9 cellular contexts compared by ENCODE assay signal in genomic region chr13:30872685-30873443, GRCh38. TPM values are rescaled to one million over a fixed set of nuclear protein-coding genes. Genes with fewer than 3 reads are reported as not detected.
DNase-seq lines count a peak whose midpoint lies in the region; ATAC-seq and TF ChIP-seq lines count a peak whose summit lies in the region.
"Had no signal": no experiment of that assay in that cellular context is flagged by ENCODE, and none has a peak within 500 bp of the region (broad histone marks: within the 10 kb centered on the region; RNA-seq: fewer than 3 reads in every experiment).

No MANE protein-coding gene starts in this region.

- no peak overlapping the region for H3K4me3 Mint-ChIP-seq in naive thymus-derived CD4-positive, alpha-beta T cell
- H3K4me3 Mint-ChIP-seq: activated naive CD4-positive, alpha-beta T cell treated with anti-CD3 and anti-CD28 coated beads, Interleukin-2, amount 10 ng/mL, durations not matched to agents 7 days and 5 days had no signal

- TF ChIP-seq EP300 in stomach (IDR thresholded peaks at IDR 0.05) = no peak

- CTCF ChIA-PET in naive thymus-derived CD4-positive, alpha-beta T cell (lab: Charles Lee) = no interaction called here

- H3K36me3 ChIP-seq in adipocyte (ENCODE audit: control insufficient read depth, insufficient read depth, low read length, severe bottlenecking) = no peaks in the 10 kb centered on the region
- H3K36me3 ChIP-seq in hepatocyte (replicated peaks; ENCODE audit: insufficient read depth, low read depth) = no peaks in the 10 kb centered on the region
- no peaks in the 10 kb centered on the region for H3K36me3 ChIP-seq in stomach
- H3K36me3 ChIP-seq in naive thymus-derived CD4-positive, alpha-beta T cell (ENCODE audit: control insufficient read depth in 2 of 3, insufficient read depth in 3 of 3, low read length in 3 of 3) = no peaks in the 10 kb centered on the region

- H3K9me3 Mint-ChIP-seq in activated naive CD4-positive, alpha-beta T cell treated with anti-CD3 and anti-CD28 coated beads, Interleukin-2, amount 50 U/mL, for 72 hours = no peaks in the 10 kb centered on the region
- no peaks in the 10 kb centered on the region for H3K9me3 Mint-ChIP-seq in naive thymus-derived CD4-positive, alpha-beta T cell
- H3K9me3 Mint-ChIP-seq: activated naive CD4-positive, alpha-beta T cell treated with anti-CD3 and anti-CD28 coated beads, Interleukin-2, amount 10 ng/mL, durations not matched to agents 7 days and 5 days had no signal

- 21% methylated on average over 6 of the region's 6 CpGs for WGBS in hepatocyte (ENCODE audit: low lambda C conversion rate, missing lambda C conversion rate)
- WGBS in stomach, 5 donors = 43 to 71% (median 59%) methylated on average over 6 of the region's 6 CpGs

- H3K79me2 ChIP-seq in hepatocyte = no peaks in the 10 kb centered on the region

- peak overlapping the region; percentile 59 for H3K9ac ChIP-seq in adipocyte (ENCODE audit: low read length)

- H3K4me2 ChIP-seq in hepatocyte = peak overlapping the region; percentile 45

- H3K4me1 ChIP-seq in adipocyte (ENCODE audit: control insufficient read depth, insufficient read depth, low read length) = peaks cover 71% of the 10 kb centered on the region
- peaks cover 25% of the 10 kb centered on the region for H3K4me1 ChIP-seq in hepatocyte (ENCODE audit: insufficient read depth)
- H3K4me1 ChIP-seq in stomach = peaks cover 0 to 38% (median 31%) of the 10 kb centered on the region in 4 donors
- no peaks in the 10 kb centered on the region for H3K4me1 ChIP-seq in naive thymus-derived CD4-positive, alpha-beta T cell (ENCODE audit: control insufficient read depth in 2 of 2, insufficient read depth in 2 of 2, low read length in 2 of 2)

- H3K4me3 ChIP-seq in adipocyte (ENCODE audit: low read length) = peak overlapping the region; percentile 66
- H3K4me3 ChIP-seq in hepatocyte = no peak overlapping the region
- no peak overlapping the region for H3K4me3 ChIP-seq in stomach
- no peak overlapping the region for H3K4me3 ChIP-seq in naive thymus-derived CD4-positive, alpha-beta T cell (ENCODE audit: low read length)

- peaks cover 7 to 19% (median 7%) of the 10 kb centered on the region in 5 donors for H3K27me3 Mint-ChIP-seq in naive thymus-derived CD4-positive, alpha-beta T cell

- TF ChIP-seq CTCF in hepatocyte (IDR thresholded peaks at IDR 0.05; ENCODE audit: poor library complexity) (no peak), stomach (IDR thresholded peaks at IDR 0.05) (no peak)

- POLR2A ChIA-PET in naive thymus-derived CD4-positive, alpha-beta T cell (lab: Charles Lee) = no interaction called here

- no peaks in the 10 kb centered on the region for H4K20me1 ChIP-seq in hepatocyte (ENCODE audit: insufficient read depth, poor library complexity, severe bottlenecking)

- no peak for TF ChIP-seq POLR2A in stomach (IDR thresholded peaks at IDR 0.05)

- no peaks in the 10 kb centered on the region for H3K27me3 ChIP-seq in adipocyte (replicated peaks; ENCODE audit: control insufficient read depth, insufficient read depth, low read length)
- H3K27me3 ChIP-seq in hepatocyte = no peaks in the 10 kb centered on the region
- H3K27me3 ChIP-seq in stomach = no peaks in the 10 kb centered on the region
- no peaks in the 10 kb centered on the region for H3K27me3 ChIP-seq in naive thymus-derived CD4-positive, alpha-beta T cell (ENCODE audit: control insufficient read depth in 2 of 2, insufficient read depth in 2 of 2, low read length in 2 of 2)

- no peaks in the 10 kb centered on the region for H3K9me2 ChIP-seq in hepatocyte (replicated peaks; ENCODE audit: insufficient read depth)

- intact Hi-C loops in stomach (cut with DNase I; ENCODE audit: low total_unique reads) = no loop called here
- intact Hi-C loops in naive thymus-derived CD4-positive, alpha-beta T cell (cut with micrococcal nuclease) = no loop called here

- no peak overlapping the region for H2AFZ ChIP-seq in hepatocyte

- peak; percentile 56 for DNase-seq in HK-2 (ENCODE audit: unreplicated experiment)
- peak; percentile 80 for DNase-seq in adipocyte (ENCODE audit: low read depth)
- peak; percentile 81 for DNase-seq in hepatocyte (ENCODE audit: low spot score)
- DNase-seq in stomach = no peak
- DNase-seq in NCI-H345 treated with DMSO at 0.1 percent for 48 hours (lab: John Stamatoyannopoulos, UW; ENCODE audit: unreplicated experiment) = no peak
- DNase-seq in activated naive CD4-positive, alpha-beta T cell treated with anti-CD3 and anti-CD28 coated beads, Interleukin-2, amount 50 U/mL, for 72 hours (ENCODE audit: low spot score in 2 of 2) = no peak
- no peak for DNase-seq in naive thymus-derived CD4-positive, alpha-beta T cell
- DNase-seq: activated naive CD4-positive, alpha-beta T cell treated with anti-CD3 and anti-CD28 coated beads, Interleukin-2, amount 10 ng/mL, durations not matched to agents 7 days and 5 days had no signal

- H3K27ac ChIP-seq in hepatocyte = peak overlapping the region; percentile 76
- H3K27ac ChIP-seq in stomach = peak overlapping the region in 4 of 5 donors; percentile 68 to 84 (median 79)
- H3K27ac ChIP-seq in naive thymus-derived CD4-positive, alpha-beta T cell (ENCODE audit: low read depth, low read length) = no peak overlapping the region

- ATAC-seq in activated naive CD4-positive, alpha-beta T cell treated with anti-CD3 and anti-CD28 coated beads, Interleukin-2, amount 50 U/mL, for 72 hours = no peak
- ATAC-seq in GM21619 (IDR thresholded peaks at IDR 0.05; ENCODE audit: unreplicated experiment) = no peak
- no peak for ATAC-seq in naive thymus-derived CD4-positive, alpha-beta T cell

- H3K4me1 Mint-ChIP-seq in naive thymus-derived CD4-positive, alpha-beta T cell = peaks cover 0 to 9% (median 0%) of the 10 kb centered on the region in 7 donors
- H3K4me1 Mint-ChIP-seq: activated naive CD4-positive, alpha-beta T cell treated with anti-CD3 and anti-CD28 coated beads, Interleukin-2, amount 10 ng/mL, durations not matched to agents 7 days and 5 days had no signal

- H3K36me3 Mint-ChIP-seq in activated naive CD4-positive, alpha-beta T cell treated with anti-CD3 and anti-CD28 coated beads, Interleukin-2, amount 50 U/mL, for 72 hours = no peaks in the 10 kb centered on the region
- no peaks in the 10 kb centered on the region for H3K36me3 Mint-ChIP-seq in naive thymus-derived CD4-positive, alpha-beta T cell
- H3K36me3 Mint-ChIP-seq: activated naive CD4-positive, alpha-beta T cell treated with anti-CD3 and anti-CD28 coated beads, Interleukin-2, amount 10 ng/mL, durations not matched to agents 7 days and 5 days had no signal

- H3K27ac Mint-ChIP-seq in activated naive CD4-positive, alpha-beta T cell treated with anti-CD3 and anti-CD28 coated beads, Interleukin-2, amount 50 U/mL, for 72 hours = no peak overlapping the region
- H3K27ac Mint-ChIP-seq in naive thymus-derived CD4-positive, alpha-beta T cell = no peak overlapping the region
- H3K27ac Mint-ChIP-seq: activated naive CD4-positive, alpha-beta T cell treated with anti-CD3 and anti-CD28 coated beads, Interleukin-2, amount 10 ng/mL, durations not matched to agents 7 days and 5 days had no signal

- no peaks in the 10 kb centered on the region for H3K9me3 ChIP-seq in adipocyte (ENCODE audit: control insufficient read depth, low read length)
- no peaks in the 10 kb centered on the region for H3K9me3 ChIP-seq in hepatocyte (ENCODE audit: low read depth)
- H3K9me3 ChIP-seq in stomach = no peaks in the 10 kb centered on the region
- no peaks in the 10 kb centered on the region for H3K9me3 ChIP-seq in naive thymus-derived CD4-positive, alpha-beta T cell (ENCODE audit: control insufficient read depth in 2 of 3, low read length in 3 of 3)

RNA-seq across cellular contexts. Expression of gene MEDAG, which starts 33.2 kb away (rescaled TPM):
- total RNA-seq in hepatocyte (0.03 TPM in 1 of 2 replicates, not detected in the other), stomach (10 to 100 TPM in 3 of 5 donors, 1 to 10 TPM in 1, under 1 TPM in 1; 0.89 to 57.9 (median 15.4) TPM)
- polyA plus RNA-seq in hepatocyte (0.28 and 0.30 TPM in 2 replicates), stomach (1 to 10 TPM; 4.5 to 9.0 (median 6.0) TPM)
- total RNA-seq in activated naive CD4-positive, alpha-beta T cell treated with anti-CD3 and anti-CD28 coated beads, Interleukin-2, amount 50 U/mL, for 72 hours = not detected
- under 1 TPM in 1 of 5 experiments, not detected in 4; 0.17 TPM for total RNA-seq in naive thymus-derived CD4-positive, alpha-beta T cell
- under 1 TPM in 1 of 2 donors, not detected in 1; 0.49 TPM for polyA plus RNA-seq in naive thymus-derived CD4-positive, alpha-beta T cell

RNA-seq across cellular contexts. Expression of gene TEX26, which starts 59.6 kb away (rescaled TPM):
- total RNA-seq in hepatocyte (0.36 and 0.57 TPM in 2 replicates), stomach (not detected)
- polyA plus RNA-seq in hepatocyte (1.0 and 1.1 TPM in 2 replicates), stomach (under 1 TPM in 1 of 3 donors, not detected in 2; 0.50 TPM)
- total RNA-seq in activated naive CD4-positive, alpha-beta T cell treated with anti-CD3 and anti-CD28 coated beads, Interleukin-2, amount 50 U/mL, for 72 hours = not detected
- total RNA-seq in naive thymus-derived CD4-positive, alpha-beta T cell = not detected
- polyA plus RNA-seq in naive thymus-derived CD4-positive, alpha-beta T cell = not detected

Comparison
In these comparisons a context has a peak if more than half of its experiments do, and no peak if none do; other contexts are left out.
1. DNase-seq: peak in HK-2 (single experiment), adipocyte (single experiment) and hepatocyte (single experiment); none in stomach (single experiment), NCI-H345 treated with DMSO at 0.1 percent for 48 hours (single experiment), activated naive CD4-positive, alpha-beta T cell treated with anti-CD3 and anti-CD28 coated beads, Interleukin-2, amount 50 U/mL, for 72 hours (0 of 2) and naive thymus-derived CD4-positive, alpha-beta T cell (0 of 9).